13 cellular contexts compared by ENCODE assay signal in genomic region chr19:6465006-6465405, GRCh38. TPM values are rescaled to one million over a fixed set of nuclear protein-coding genes. Genes with fewer than 3 reads are reported as not detected.
A peak's percentile ranks its signal among the peaks of the same experiment; 100 is the strongest.
DNase-seq lines count a peak whose midpoint lies in the region; ATAC-seq, FAIRE-seq and TF ChIP-seq lines count a peak whose summit lies in the region.
"Had no signal": no experiment of that assay in that cellular context is flagged by ENCODE, and none has a peak within 500 bp of the region (broad histone marks: within the 10 kb centered on the region; RNA-seq: fewer than 3 reads in every experiment).

No MANE protein-coding gene starts in this region.

- H3K79me2 ChIP-seq in H1 (ENCODE audit: control insufficient read depth in 1 of 2, insufficient read depth in 2 of 2, low read length in 2 of 2) = peaks cover 0 to 9% of the 10 kb centered on the region in 2 experiments; a peak in 2 of 4 replicates
- no peaks in the 10 kb centered on the region for H3K79me2 ChIP-seq in mesendoderm (ENCODE audit: control insufficient read depth, insufficient read depth, low read length)

- no peak overlapping the region for H4K91ac ChIP-seq in H1 (replicated peaks; ENCODE audit: insufficient read length, low read length)

- H3K56ac ChIP-seq in H1 (replicated peaks; ENCODE audit: insufficient read length, low read depth, low read length) = no peak overlapping the region
- H3K56ac ChIP-seq in mesendoderm (ENCODE audit: low read length) = peak overlapping the region; percentile 83

- H2AK5ac ChIP-seq in H1 (ENCODE audit: low read depth, low read length) (0 out of 2 replicates have a peak overlapping the region, but pooled peaks have one; percentile 24), mesendoderm (ENCODE audit: low read length) (no peak overlapping the region)

- H3K4ac ChIP-seq in H1 (replicated peaks; ENCODE audit: insufficient read length, low read depth, low read length) (no peak overlapping the region), mesendoderm (ENCODE audit: low read depth, low read length) (no peak overlapping the region)

- H4K5ac ChIP-seq in H1 (ENCODE audit: insufficient read length, low read depth, low read length) (no peak overlapping the region), mesendoderm (ENCODE audit: low read length) (no peak overlapping the region)

- CTCF ChIA-PET in activated naive CD4-positive, alpha-beta T cell treated with anti-CD3 and anti-CD28 coated beads for 36 hours (lab: Charles Lee) = no interaction called here
- CTCF ChIA-PET in H1 (lab: Charles Lee; ENCODE audit: partially characterized antibody) = interaction anchor here (2.2 kb wide), 1 partner anchor 16 kb away, joined by 7 read pairs; the partner anchor contains the start of gene DENND1C

- H2BK5ac ChIP-seq in H1 (ENCODE audit: low read depth, low read length) = no peak overlapping the region; the same call in 1 of the 2 replicates
- no peak overlapping the region for H2BK5ac ChIP-seq in mesendoderm (ENCODE audit: low read length)

- no peaks in the 10 kb centered on the region for H3K9me3 ChIP-seq in H1 (ENCODE audit: insufficient read depth in 2 of 2, low read depth in 1 of 2, low read length in 1 of 2)

- WGBS in H1 (ENCODE audit: extremely low coverage in 1 of 2, insufficient coverage in 1 of 2, insufficient read length in 1 of 2, insufficient replicate concordance in 2 of 2, low coverage in 1 of 2, low lambda C conversion rate in 2 of 2, missing lambda C conversion rate in 1 of 2), 2 experiments = 42% methylated on average over 9 of the region's 9 CpGs; no CpG with 5 or more reads in 1 of the 2 experiments
- no CpG with 5 or more reads among the region's 9 CpGs for WGBS in mesendoderm (ENCODE audit: extremely low coverage, insufficient coverage, low lambda C conversion rate)

- H2BK15ac ChIP-seq in H1 (ENCODE audit: low read length) = no peak overlapping the region
- H2BK15ac ChIP-seq in mesendoderm (replicated peaks; ENCODE audit: low read depth) = no peak overlapping the region

- no peak for FAIRE-seq in H1 (lab: Jason Lieb, UNC)

- H3K79me1 ChIP-seq in H1 (ENCODE audit: low read depth, low read length) (no peaks in the 10 kb centered on the region; the same call in 1 of the 2 replicates), mesendoderm (ENCODE audit: low read length) (peaks cover 2% of the 10 kb centered on the region)

- no peak overlapping the region for H2AFZ ChIP-seq in H1 (ENCODE audit: low read length)

- H3K4me2 ChIP-seq in H1 (ENCODE audit: insufficient read depth in 1 of 2, low read depth in 2 of 2, low read length in 2 of 2) (peak overlapping the region; percentile 52 to 72), mesendoderm (ENCODE audit: low read length) (peak overlapping the region; percentile 58)

- H3K4me3 Mint-ChIP-seq in activated naive CD4-positive, alpha-beta T cell treated with anti-CD3 and anti-CD28 coated beads for 36 hours = peak overlapping the region; percentile 34
- H3K4me3 Mint-ChIP-seq in type B pancreatic cell = peak overlapping the region; percentile 92
- H3K4me3 Mint-ChIP-seq: T-helper 2 cell treated with Interferon-gamma antibody and Interleukin-4, amounts not matched to agents 5 μg/mL and 100 μg/mL, for 36 hours had no signal

- peaks cover 6% of the 10 kb centered on the region for H3K36me3 Mint-ChIP-seq in activated naive CD4-positive, alpha-beta T cell treated with anti-CD3 and anti-CD28 coated beads for 36 hours (ENCODE audit: low read depth)
- peaks cover 0 to 10% of the 10 kb centered on the region in 2 donors for H3K36me3 Mint-ChIP-seq in activated naive CD4-positive, alpha-beta T cell treated with anti-CD3 and anti-CD28 coated beads, Interleukin-2, amount 50 U/mL, for 72 hours
- peaks cover 2% of the 10 kb centered on the region for H3K36me3 Mint-ChIP-seq in type B pancreatic cell

- no peak for ATAC-seq in activated naive CD4-positive, alpha-beta T cell treated with anti-CD3 and anti-CD28 coated beads, Interleukin-2, amount 50 U/mL, for 72 hours
- ATAC-seq in HG03175 (IDR thresholded peaks at IDR 0.05; ENCODE audit: unreplicated experiment) (no peak), GM21360 (IDR thresholded peaks at IDR 0.05; ENCODE audit: unreplicated experiment) (no peak)

- intact Hi-C loops in activated naive CD4-positive, alpha-beta T cell treated with anti-CD3 and anti-CD28 coated beads for 36 hours (cut with micrococcal nuclease) = no loop called here

- TF ChIP-seq POLR2A in H1 (IDR thresholded peaks at IDR 0.05; ENCODE audit: control extremely low read depth in 1 of 2, low read depth in 2 of 2, low read length in 2 of 2) = no peak

- H2BK12ac ChIP-seq in H1 (ENCODE audit: low read depth, low read length) = no peak overlapping the region

- no peak overlapping the region for H3K18ac ChIP-seq in H1 (ENCODE audit: extremely low read depth, low read length)
- H3K18ac ChIP-seq in mesendoderm (ENCODE audit: low read length) = no peak overlapping the region

- H2BK120ac ChIP-seq in H1 (replicated peaks; ENCODE audit: low read depth, low read length) (no peak overlapping the region), mesendoderm (ENCODE audit: low read depth, low read length) (no peak overlapping the region)

- H3K4me3 ChIP-seq in H1 (ENCODE audit: extremely low read depth in 1 of 4, insufficient read depth in 2 of 4, low read depth in 3 of 4, low read length in 4 of 4) (peak overlapping the region; percentile 73 to 93 (median 78)), mesendoderm (ENCODE audit: low read length) (no peak overlapping the region)

- no peak overlapping the region; a peak in 3 of 7 replicates for H3K9ac ChIP-seq in H1 (replicated peaks in 1 of 4; ENCODE audit: extremely low read depth in 1 of 4, low read depth in 3 of 4, low read length in 3 of 4)
- no peak overlapping the region for H3K9ac ChIP-seq in mesendoderm (ENCODE audit: low read length)

- H3K23me2 ChIP-seq in H1 (ENCODE audit: low read depth, low read length) = peaks cover 8% of the 10 kb centered on the region; the same call in 1 of the 2 replicates

- H3K4me1 ChIP-seq in H1 (replicated peaks in 1 of 4; ENCODE audit: control insufficient read depth in 3 of 4, insufficient read depth in 4 of 4, low read length in 3 of 4) (peaks cover 0 to 8% (median 2%) of the 10 kb centered on the region in 4 experiments; a peak in 4 of 7 replicates), mesendoderm (ENCODE audit: control insufficient read depth, low read depth, low read length) (no peaks in the 10 kb centered on the region)

- H4K8ac ChIP-seq in H1 (ENCODE audit: extremely low read depth, insufficient read depth, low read length) (no peak overlapping the region), mesendoderm (ENCODE audit: low read depth, low read length) (no peak overlapping the region)

- H3K4me1 Mint-ChIP-seq in activated naive CD4-positive, alpha-beta T cell treated with anti-CD3 and anti-CD28 coated beads for 36 hours (ENCODE audit: low read depth) = peaks cover 14% of the 10 kb centered on the region
- H3K4me1 Mint-ChIP-seq in type B pancreatic cell (ENCODE audit: unreplicated experiment) = peaks cover 12% of the 10 kb centered on the region

- H2BK20ac ChIP-seq in H1 (ENCODE audit: low read length) = no peak overlapping the region

- DNase-seq in activated naive CD4-positive, alpha-beta T cell treated with anti-CD3 and anti-CD28 coated beads for 36 hours = no peak
- DNase-seq in activated naive CD4-positive, alpha-beta T cell treated with anti-CD3 and anti-CD28 coated beads, Interleukin-2, amount 50 U/mL, for 72 hours (ENCODE audit: low spot score in 2 of 2) = no peak
- no peak for DNase-seq in H1 (ENCODE audit: low read depth in 1 of 2, low spot score in 2 of 2)
- no peak for DNase-seq in mesendoderm
- no peak for DNase-seq in type B pancreatic cell (ENCODE audit: extremely low spot score, unreplicated experiment)
- no peak for DNase-seq in occipital lobe (lab: John Stamatoyannopoulos, UW)
- DNase-seq: MV-4-11; NCI-H748 treated with DMSO at 0.1 percent for 48 hours; stimulated activated CD4-positive, alpha-beta T cell treated with anti-CD3 and anti-CD28 coated beads, Interleukin-1b, Interleukin-23, amount 100 ng/mL, for 48 hours had no signal

- no peak overlapping the region for H3K14ac ChIP-seq in H1 (ENCODE audit: insufficient read length)

- no peak for TF ChIP-seq RAD21 in H1 (IDR thresholded peaks at IDR 0.05 in 1 of 2, conservative IDR thresholded peaks at IDR 0.05 in 1 of 2; ENCODE audit: low read depth in 2 of 2, low read length in 2 of 2)

- no peak for TF ChIP-seq EP300 in H1 (IDR thresholded peaks at IDR 0.05; ENCODE audit: borderline replicate concordance in 1 of 2, low read depth in 2 of 2, low read length in 2 of 2)

- H3K23ac ChIP-seq in H1 (ENCODE audit: insufficient read length) = no peak overlapping the region
- H3K23ac ChIP-seq in mesendoderm (ENCODE audit: low read length) = no peak overlapping the region

- peaks cover 0 to 14% of the 10 kb centered on the region in 2 experiments for H4K20me1 ChIP-seq in H1 (replicated peaks in 1 of 2; ENCODE audit: control insufficient read depth in 1 of 2, insufficient read depth in 2 of 2, low read length in 2 of 2)

- POLR2A ChIA-PET in H1 (lab: Charles Lee; ENCODE audit: partially characterized antibody) = interaction anchor here (0.7 to 1.6 kb wide), 3 partner anchors 11 to 44 kb away, joined by 3 to 9 read pairs (median 6); no protein-coding TSS in a partner anchor

- no peak overlapping the region for H3K27ac ChIP-seq in H1 (ENCODE audit: low read depth, low read length)
- H3K27ac ChIP-seq in mesendoderm (ENCODE audit: low read depth, low read length) = no peak overlapping the region

- TF ChIP-seq CTCF in H1 (IDR thresholded peaks at IDR 0.05; ENCODE audit: control extremely low read depth in 1 of 3, insufficient read depth in 1 of 3, low read depth in 1 of 3, low read length in 3 of 3) (no peak), type B pancreatic cell (conservative IDR thresholded peaks at IDR 0.05) (no peak)

- no peaks in the 10 kb centered on the region for H3K27me3 Mint-ChIP-seq in activated naive CD4-positive, alpha-beta T cell treated with anti-CD3 and anti-CD28 coated beads for 36 hours (ENCODE audit: low read depth)
- H3K27me3 Mint-ChIP-seq in type B pancreatic cell = peaks cover 40% of the 10 kb centered on the region

- peaks cover 0 to 8% (median 3%) of the 10 kb centered on the region in 4 experiments; a peak in 2 of 8 replicates for H3K36me3 ChIP-seq in H1 (ENCODE audit: control insufficient read depth in 2 of 4, insufficient read depth in 4 of 4, low read length in 3 of 4)
- H3K36me3 ChIP-seq in mesendoderm (ENCODE audit: control insufficient read depth, insufficient read depth, low read length) = no peaks in the 10 kb centered on the region

- no peak overlapping the region for H3K27ac Mint-ChIP-seq in activated naive CD4-positive, alpha-beta T cell treated with anti-CD3 and anti-CD28 coated beads for 36 hours
- peak overlapping the region in 1 of 2 donors; percentile 85 for H3K27ac Mint-ChIP-seq in activated naive CD4-positive, alpha-beta T cell treated with anti-CD3 and anti-CD28 coated beads, Interleukin-2, amount 50 U/mL, for 72 hours
- peak overlapping the region; percentile 89 for H3K27ac Mint-ChIP-seq in type B pancreatic cell
- H3K27ac Mint-ChIP-seq: T-helper 2 cell treated with Interferon-gamma antibody and Interleukin-4, amounts not matched to agents 5 μg/mL and 100 μg/mL, for 36 hours had no signal

- H3K9me3 Mint-ChIP-seq in activated naive CD4-positive, alpha-beta T cell treated with anti-CD3 and anti-CD28 coated beads for 36 hours = no peaks in the 10 kb centered on the region
- no peaks in the 10 kb centered on the region for H3K9me3 Mint-ChIP-seq in activated naive CD4-positive, alpha-beta T cell treated with anti-CD3 and anti-CD28 coated beads, Interleukin-2, amount 50 U/mL, for 72 hours
- H3K9me3 Mint-ChIP-seq in type B pancreatic cell = no peaks in the 10 kb centered on the region
- H3K9me3 Mint-ChIP-seq: T-helper 2 cell treated with Interferon-gamma antibody and Interleukin-4, amounts not matched to agents 5 μg/mL and 100 μg/mL, for 36 hours had no signal

- H3K27me3 ChIP-seq in H1 (replicated peaks in 1 of 4; ENCODE audit: control insufficient read depth in 3 of 4, extremely low read depth in 1 of 4, insufficient read depth in 3 of 4, low read length in 3 of 4) = no peaks in the 10 kb centered on the region; a peak in 1 of 7 replicates
- H3K27me3 ChIP-seq in mesendoderm (ENCODE audit: insufficient read depth, low read length, poor library complexity) = no peaks in the 10 kb centered on the region

RNA-seq across cellular contexts. Expression of gene CRB3, which starts 0.9 kb away (rescaled TPM):
- total RNA-seq in activated naive CD4-positive, alpha-beta T cell treated with anti-CD3 and anti-CD28 coated beads for 36 hours = 1 to 10 TPM; 1.2 to 1.4 TPM
- total RNA-seq in activated naive CD4-positive, alpha-beta T cell treated with anti-CD3 and anti-CD28 coated beads, Interleukin-2, amount 50 U/mL, for 72 hours = 1 to 10 TPM in 1 of 2 donors, under 1 TPM in 1; 0.59 to 2.6 TPM
- 21.1 and 24.6 TPM in 2 replicates for total RNA-seq in H1 (2021; fragmentation: NEBNext Ultra II Directional; extraction: Animal tissue kit (Norgen Biotek cat#: 25700))
- 24.6 and 33.7 TPM in 2 replicates for polyA plus RNA-seq in H1 (2011; rRNA removed)
- 19.3 TPM for polyA plus RNA-seq in H1 (2011; cell fraction: cytosol; rRNA removed)
- 16.0 TPM for polyA plus RNA-seq in H1 (2011; cell fraction: nucleus; rRNA removed)
- polyA plus RNA-seq in H1 (2012, experiment 1 of 2) = 12.4 to 17.6 TPM (median 16.4 TPM) in 4 replicates
- 18.0 TPM for polyA plus RNA-seq in H1 (2012, experiment 2 of 2)
- polyA plus RNA-seq in H1 (2013, experiment 1 of 2) = 17.0 TPM
- polyA plus RNA-seq in H1 (2013, experiment 2 of 2) = 19.9 TPM
- polyA minus RNA-seq in H1 (2011; rRNA and poly(A)+ RNA removed) = 6.2 and 6.6 TPM in 2 replicates
- 14.1 TPM for polyA minus RNA-seq in H1 (2011; cell fraction: cytosol; rRNA and poly(A)+ RNA removed)
- 9.0 TPM for polyA minus RNA-seq in H1 (2011; cell fraction: nucleus; rRNA and poly(A)+ RNA removed)
- polyA plus RNA-seq in mesendoderm (2013, experiment 1 of 2) = 14.0 TPM
- 13.5 TPM for polyA plus RNA-seq in mesendoderm (2013, experiment 2 of 2)
- total RNA-seq in type B pancreatic cell (ENCODE audit: low replicate concordance) (30.6 and 63.3 TPM in 2 replicates), occipital lobe (not detected)

RNA-seq across cellular contexts. Expression of gene SLC25A23, which starts 5.4 kb away (rescaled TPM):
- 10 to 100 TPM; 16.2 to 18.2 TPM for total RNA-seq in activated naive CD4-positive, alpha-beta T cell treated with anti-CD3 and anti-CD28 coated beads for 36 hours
- 10 to 100 TPM in 1 of 2 donors, under 1 TPM in 1; 0.96 to 36.0 TPM for total RNA-seq in activated naive CD4-positive, alpha-beta T cell treated with anti-CD3 and anti-CD28 coated beads, Interleukin-2, amount 50 U/mL, for 72 hours
- 48.1 and 54.0 TPM in 2 replicates for total RNA-seq in H1 (2021; fragmentation: NEBNext Ultra II Directional; extraction: Animal tissue kit (Norgen Biotek cat#: 25700))
- polyA plus RNA-seq in H1 (2011; rRNA removed) = 18.0 and 31.5 TPM in 2 replicates
- 18.1 TPM for polyA plus RNA-seq in H1 (2011; cell fraction: cytosol; rRNA removed)
- polyA plus RNA-seq in H1 (2011; cell fraction: nucleus; rRNA removed) = 23.6 TPM
- 45.9 to 52.0 TPM (median 51.1 TPM) in 4 replicates for polyA plus RNA-seq in H1 (2012, experiment 1 of 2)
- 52.2 TPM for polyA plus RNA-seq in H1 (2012, experiment 2 of 2)
- 55.6 TPM for polyA plus RNA-seq in H1 (2013, experiment 1 of 2)
- polyA plus RNA-seq in H1 (2013, experiment 2 of 2) = 57.5 TPM
- 11.9 and 19.4 TPM in 2 replicates for polyA minus RNA-seq in H1 (2011; rRNA and poly(A)+ RNA removed)
- polyA minus RNA-seq in H1 (2011; cell fraction: cytosol; rRNA and poly(A)+ RNA removed) = 33.5 TPM
- polyA minus RNA-seq in H1 (2011; cell fraction: nucleus; rRNA and poly(A)+ RNA removed) = 17.9 TPM
- 41.8 TPM for polyA plus RNA-seq in mesendoderm (2013, experiment 1 of 2)
- polyA plus RNA-seq in mesendoderm (2013, experiment 2 of 2) = 45.1 TPM
- 67.5 and 86.6 TPM in 2 replicates for total RNA-seq in type B pancreatic cell (ENCODE audit: low replicate concordance)
- 42.6 TPM for total RNA-seq in occipital lobe

RNA-seq across cellular contexts. Expression of gene DENND1C, which starts 16.6 kb away (rescaled TPM):
- total RNA-seq in activated naive CD4-positive, alpha-beta T cell treated with anti-CD3 and anti-CD28 coated beads for 36 hours = 10 to 100 TPM; 55.7 to 57.9 TPM
- 10 to 100 TPM; 70.8 to 84.4 TPM for total RNA-seq in activated naive CD4-positive, alpha-beta T cell treated with anti-CD3 and anti-CD28 coated beads, Interleukin-2, amount 50 U/mL, for 72 hours
- total RNA-seq in H1 (2021; fragmentation: NEBNext Ultra II Directional; extraction: Animal tissue kit (Norgen Biotek cat#: 25700)) = 3.7 and 4.0 TPM in 2 replicates
- polyA plus RNA-seq in H1 (2011; rRNA removed) = 3.6 and 3.9 TPM in 2 replicates
- 2.6 TPM for polyA plus RNA-seq in H1 (2011; cell fraction: cytosol; rRNA removed)
- polyA plus RNA-seq in H1 (2011; cell fraction: nucleus; rRNA removed) = 3.6 TPM
- 19.7 to 29.2 TPM (median 22.4 TPM) in 4 replicates for polyA plus RNA-seq in H1 (2012, experiment 1 of 2)
- 15.8 TPM for polyA plus RNA-seq in H1 (2012, experiment 2 of 2)
- 5.4 TPM for polyA plus RNA-seq in H1 (2013, experiment 1 of 2)
- polyA plus RNA-seq in H1 (2013, experiment 2 of 2) = 5.5 TPM
- polyA minus RNA-seq in H1 (2011; rRNA and poly(A)+ RNA removed) = 0.91 and 1.1 TPM in 2 replicates
- polyA minus RNA-seq in H1 (2011; cell fraction: cytosol; rRNA and poly(A)+ RNA removed) = 1.8 TPM
- 1.6 TPM for polyA minus RNA-seq in H1 (2011; cell fraction: nucleus; rRNA and poly(A)+ RNA removed)
- polyA plus RNA-seq in mesendoderm (2013, experiment 1 of 2) = 1.5 TPM
- 1.5 TPM for polyA plus RNA-seq in mesendoderm (2013, experiment 2 of 2)
- 0.93 and 0.94 TPM in 2 replicates for total RNA-seq in type B pancreatic cell (ENCODE audit: low replicate concordance)
- total RNA-seq in occipital lobe = not detected
- total RNA-seq: fibroblast of villous mesenchyme had no signal

RNA-seq across cellular contexts. Expression of gene SLC25A41, which starts 31.4 kb away (rescaled TPM):
- not detected for total RNA-seq in activated naive CD4-positive, alpha-beta T cell treated with anti-CD3 and anti-CD28 coated beads for 36 hours
- total RNA-seq in activated naive CD4-positive, alpha-beta T cell treated with anti-CD3 and anti-CD28 coated beads, Interleukin-2, amount 50 U/mL, for 72 hours = under 1 TPM in 1 of 2 donors, not detected in 1; 0.14 TPM
- total RNA-seq in H1 (2021; fragmentation: NEBNext Ultra II Directional; extraction: Animal tissue kit (Norgen Biotek cat#: 25700)) = 0.77 TPM in 1 of 2 replicates, not detected in the other
- polyA plus RNA-seq in H1 (2011; rRNA removed) = 0.50 and 0.72 TPM in 2 replicates
- polyA plus RNA-seq in H1 (2011; cell fraction: cytosol; rRNA removed) = 0.97 TPM
- 2.2 TPM for polyA plus RNA-seq in H1 (2011; cell fraction: nucleus; rRNA removed)
- 0.55 to 1.2 TPM (median 0.88 TPM) in 4 replicates for polyA plus RNA-seq in H1 (2012, experiment 1 of 2)
- polyA plus RNA-seq in H1 (2012, experiment 2 of 2) = 0.83 TPM
- 0.22 TPM for polyA plus RNA-seq in H1 (2013, experiment 1 of 2)
- polyA plus RNA-seq in H1 (2013, experiment 2 of 2) = 0.22 TPM
- polyA minus RNA-seq in H1 (2011; rRNA and poly(A)+ RNA removed) = 0.38 TPM in 1 of 2 replicates, not detected in the other
- polyA minus RNA-seq in H1 (2011; cell fraction: cytosol; rRNA and poly(A)+ RNA removed) = not detected
- polyA minus RNA-seq in H1 (2011; cell fraction: nucleus; rRNA and poly(A)+ RNA removed) = not detected
- polyA plus RNA-seq in mesendoderm (2013, experiment 1 of 2) = 0.10 TPM
- 0.06 TPM for polyA plus RNA-seq in mesendoderm (2013, experiment 2 of 2)
- 1.0 and 1.1 TPM in 2 replicates for total RNA-seq in type B pancreatic cell (ENCODE audit: low replicate concordance)
- total RNA-seq in occipital lobe = 1.6 TPM
- total RNA-seq: fibroblast of villous mesenchyme had no signal

RNA-seq across cellular contexts. Expression of gene TUBB4A, which starts 37.1 kb away (rescaled TPM):
- total RNA-seq in activated naive CD4-positive, alpha-beta T cell treated with anti-CD3 and anti-CD28 coated beads for 36 hours = 1 to 10 TPM; 6.4 to 7.0 TPM
- total RNA-seq in activated naive CD4-positive, alpha-beta T cell treated with anti-CD3 and anti-CD28 coated beads, Interleukin-2, amount 50 U/mL, for 72 hours = 1 to 10 TPM; 2.6 to 9.4 TPM
- total RNA-seq in H1 (2021; fragmentation: NEBNext Ultra II Directional; extraction: Animal tissue kit (Norgen Biotek cat#: 25700)) = 21.2 and 30.4 TPM in 2 replicates
- 16.8 and 29.9 TPM in 2 replicates for polyA plus RNA-seq in H1 (2011; rRNA removed)
- polyA plus RNA-seq in H1 (2011; cell fraction: cytosol; rRNA removed) = 10.4 TPM
- polyA plus RNA-seq in H1 (2011; cell fraction: nucleus; rRNA removed) = 13.4 TPM
- 29.0 to 42.9 TPM (median 38.1 TPM) in 4 replicates for polyA plus RNA-seq in H1 (2012, experiment 1 of 2)
- 36.9 TPM for polyA plus RNA-seq in H1 (2012, experiment 2 of 2)
- 33.7 TPM for polyA plus RNA-seq in H1 (2013, experiment 1 of 2)
- polyA plus RNA-seq in H1 (2013, experiment 2 of 2) = 32.7 TPM
- 8.9 and 21.0 TPM in 2 replicates for polyA minus RNA-seq in H1 (2011; rRNA and poly(A)+ RNA removed)
- 63.5 TPM for polyA minus RNA-seq in H1 (2011; cell fraction: cytosol; rRNA and poly(A)+ RNA removed)
- polyA minus RNA-seq in H1 (2011; cell fraction: nucleus; rRNA and poly(A)+ RNA removed) = 20.5 TPM
- polyA plus RNA-seq in mesendoderm (2013, experiment 1 of 2) = 3.9 TPM
- polyA plus RNA-seq in mesendoderm (2013, experiment 2 of 2) = 3.7 TPM
- total RNA-seq in type B pancreatic cell (ENCODE audit: low replicate concordance) (6.8 and 10.9 TPM in 2 replicates), occipital lobe (135 TPM)
- total RNA-seq: fibroblast of villous mesenchyme had no signal

Comparison
In these comparisons a context has a peak if more than half of its experiments do, and no peak if none do; other contexts are left out.
1. RNA of gene DENND1C, which starts 16.6 kb away (total RNA-seq): 70.8 to 84.4 TPM in activated naive CD4-positive, alpha-beta T cell treated with anti-CD3 and anti-CD28 coated beads, Interleukin-2, amount 50 U/mL, for 72 hours and 55.7 to 57.9 TPM in activated naive CD4-positive, alpha-beta T cell treated with anti-CD3 and anti-CD28 coated beads for 36 hours; 3.7 to 4.0 TPM in H1, 0.93 to 0.94 TPM in type B pancreatic cell and not detected in occipital lobe (single experiment); every median in the first group is over 10 times any median in the second.